Comparison of ENCODE assay signal across 16 cellular contexts in genomic region chr10:75733135-75733890, GRCh38.
DNase-seq lines count a peak whose midpoint lies in the region; ATAC-seq, FAIRE-seq and TF ChIP-seq lines count a peak whose summit lies in the region.
"Had no signal": no experiment of that assay in that cellular context is flagged by ENCODE, and none has a peak within 500 bp of the region (broad histone marks: within the 10 kb centered on the region; RNA-seq: fewer than 3 reads in every experiment).

No MANE protein-coding gene starts in this region.

- H3K36me3 ChIP-seq in body of pancreas (replicated peaks in 1 of 2; ENCODE audit: insufficient read depth in 1 of 2, low read depth in 2 of 2) (no peaks in the 10 kb centered on the region), pancreas (no peaks in the 10 kb centered on the region)
- H3K36me3 ChIP-seq: HAP-1 had no signal

- H3K9me3 ChIP-seq in body of pancreas (no peaks in the 10 kb centered on the region), pancreas (no peaks in the 10 kb centered on the region)
- H3K9me3 ChIP-seq: HAP-1 had no signal

- H3K4me3 ChIP-seq in body of pancreas, result no peak overlapping the region
- H3K4me3 ChIP-seq in pancreas, result no peak overlapping the region
- H3K4me3 ChIP-seq: GM23248, HAP-1 had no signal

- 14 to 23% methylated on average over 2 of the region's 2 CpGs for WGBS in body of pancreas, 2 donors
- WGBS in pancreas, 2 donors, result 13 to 18% methylated on average over 2 of the region's 2 CpGs

- DNase-seq in HuH-7 (ENCODE audit: low spot score), result peak; percentile 28
- peak; percentile 33 for DNase-seq in MV-4-11 (lab: John Stamatoyannopoulos, UW)
- peak in 3 of 4 donors; percentile 27 to 54 (median 49) for DNase-seq in body of pancreas
- DNase-seq in pancreas, result peak in 3 of 6 donors; percentile 26 to 30 (median 28)
- DNase-seq in left ventricle myocardium superior, result no peak
- DNase-seq: C1 segment of cervical spinal cord, DND-41, GM23248, NCI-H1417 treated with DMSO at 0.1 percent for 48 hours, NCI-H187 treated with DMSO at 0.1 percent for 48 hours, NCI-H226, NCI-H524 had no signal

- no peak for TF ChIP-seq CTCF in body of pancreas (IDR thresholded peaks at IDR 0.05)
- TF ChIP-seq CTCF in pancreas (IDR thresholded peaks at IDR 0.05), result no peak

- intact Hi-C loops in body of pancreas (cut with DNase I), result no loop called here
- intact Hi-C loops in pancreas (cut with DNase I), result no loop called here
- intact Hi-C loops in left ventricle myocardium superior (cut with micrococcal nuclease), result no loop called here

- ATAC-seq in body of pancreas (peak; percentile 86), pancreas (peak; percentile 81 to 93 (median 92)), GM21786 (IDR thresholded peaks at IDR 0.05; ENCODE audit: unreplicated experiment) (no peak), left ventricle myocardium superior (no peak), GM19397 (IDR thresholded peaks at IDR 0.05; ENCODE audit: unreplicated experiment) (no peak)

- TF ChIP-seq POLR2A in body of pancreas (IDR thresholded peaks at IDR 0.05), result no peak

- H3K27ac ChIP-seq in body of pancreas (peak overlapping the region in 3 of 4 donors; percentile 15 to 32 (median 24)), pancreas (peak overlapping the region in 2 of 4 donors; percentile 44 to 48)
- H3K27ac ChIP-seq: GM23248 had no signal

- peaks cover 33% of the 10 kb centered on the region for H3K4me1 ChIP-seq in body of pancreas
- peaks cover 0 to 27% (median 9%) of the 10 kb centered on the region in 3 donors for H3K4me1 ChIP-seq in pancreas
- H3K4me1 ChIP-seq: HAP-1 had no signal

- H3K27me3 ChIP-seq in body of pancreas (no peaks in the 10 kb centered on the region), pancreas (no peaks in the 10 kb centered on the region)

- FAIRE-seq in pancreas (lab: Jason Lieb, UNC), result peak; percentile 49
- FAIRE-seq: G401.6 had no signal

Comparison
In these comparisons a context has a peak if more than half of its experiments do, and no peak if none do; other contexts are left out.
1. ATAC-seq: peak in body of pancreas (single experiment) and pancreas (4 of 4); none in GM21786 (single experiment), left ventricle myocardium superior (single experiment) and GM19397 (single experiment).